In genomic region chr3:107958151-107958550, GRCh38 we compare ENCODE assay signal across 21 cellular contexts.
DNase-seq lines count a peak whose midpoint lies in the region; ATAC-seq lines count a peak whose summit lies in the region.
"Had no signal": no experiment of that assay in that cellular context is flagged by ENCODE, and none has a peak within 500 bp of the region (broad histone marks: within the 10 kb centered on the region; RNA-seq: fewer than 3 reads in every experiment).

No MANE protein-coding gene starts in this region.

- ATAC-seq in GM21786 (IDR thresholded peaks at IDR 0.05; ENCODE audit: unreplicated experiment) (no peak), HG03025 (IDR thresholded peaks at IDR 0.05; ENCODE audit: low FRiP score, unreplicated experiment) (no peak)
- ATAC-seq: esophagus mucosa, GM12878, HCT116, left lobe of liver, natural killer cell, T-cell had no signal

- no peaks in the 10 kb centered on the region for H3K9me3 ChIP-seq in adipocyte (ENCODE audit: control insufficient read depth, low read length)

- H3K36me3 ChIP-seq in adipocyte (ENCODE audit: control insufficient read depth, insufficient read depth, low read length, severe bottlenecking) = no peaks in the 10 kb centered on the region

- peaks cover 20% of the 10 kb centered on the region for H3K4me1 ChIP-seq in adipocyte (ENCODE audit: control insufficient read depth, insufficient read depth, low read length)

- peak overlapping the region in 17 of 21 experiments; percentile 5 to 84 (median 51) for H3K27ac ChIP-seq in skin epidermis
- H3K27ac ChIP-seq: PC-9 had no signal

- peak overlapping the region; percentile 73 for H3K4me3 ChIP-seq in adipocyte (ENCODE audit: low read length)
- no peak overlapping the region for H3K4me3 ChIP-seq in skin epidermis
- H3K4me3 ChIP-seq: GM12878, PC-9 had no signal

- DNase-seq in AG08395 (ENCODE audit: low spot score) = peak; percentile 30
- DNase-seq in adipocyte (ENCODE audit: low read depth) = no peak
- DNase-seq in kidney tubule cell (ENCODE audit: low spot score) = peak; percentile 5
- no peak for DNase-seq in NOMO-1 treated with dmso at 0.1 percent for 144 hours (lab: John Stamatoyannopoulos, UW; ENCODE audit: unreplicated experiment)
- DNase-seq in head of caudate nucleus = no peak
- DNase-seq: activated B cell treated with CpG ODN at 0.5 μM for 24 hours; activated effector memory CD4-positive, alpha-beta T cell treated with Interleukin-2 at 50 U/mL for 16 hours; amygdala; natural killer cell; NCI-H187 treated with DMSO at 0.1 percent for 48 hours; NCI-H526 treated with DMSO at 0.1 percent for 48 hours; PC-9; stimulated activated CD4-positive, alpha-beta T cell treated with anti-CD3 and anti-CD28 coated beads, Interleukin-2, amount 100 ng/mL, for 48 hours; T-cell had no signal

- H3K27me3 ChIP-seq in adipocyte (replicated peaks; ENCODE audit: control insufficient read depth, insufficient read depth, low read length) = no peaks in the 10 kb centered on the region

- peak overlapping the region; percentile 78 for H3K9ac ChIP-seq in adipocyte (ENCODE audit: low read length)

- intact Hi-C loops in head of caudate nucleus (cut with DNase I) = no loop called here

Comparison
In these comparisons a context has a peak if more than half of its experiments do, and no peak if none do; other contexts are left out.
1. DNase-seq: peak in AG08395 (single experiment) and kidney tubule cell (single experiment); none in adipocyte (single experiment), NOMO-1 treated with dmso at 0.1 percent for 144 hours (single experiment) and head of caudate nucleus (0 of 42).